9 cellular contexts compared by ENCODE assay signal in the genomic region with DNA sequence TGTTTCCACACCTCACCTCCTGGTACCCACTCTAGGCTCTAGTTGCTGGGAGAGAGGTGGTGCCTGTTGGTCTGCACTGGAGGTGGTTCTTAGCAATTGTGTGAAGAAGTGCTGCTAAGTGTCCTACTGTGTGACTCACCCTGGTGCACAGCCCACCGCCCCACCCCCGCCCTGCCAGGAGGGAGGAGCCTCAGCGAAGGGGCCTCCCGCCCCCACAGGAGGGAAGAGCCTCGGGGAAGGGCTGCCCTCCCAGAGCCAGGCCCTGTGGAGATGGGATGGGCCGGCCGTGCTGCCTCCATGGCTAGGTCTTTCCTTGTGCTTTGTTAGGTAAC.
DNase-seq lines count a peak whose midpoint lies in the region; ATAC-seq lines count a peak whose summit lies in the region.
"Had no signal": no experiment of that assay in that cellular context is flagged by ENCODE, and none has a peak within 500 bp of the region (broad histone marks: within the 10 kb centered on the region; RNA-seq: fewer than 3 reads in every experiment).

No MANE protein-coding gene starts in this region.

- peaks cover 52% of the 10 kb centered on the region for H3K4me1 Mint-ChIP-seq in activated CD4-positive, alpha-beta memory T cell treated with anti-CD3 and anti-CD28 coated beads for 36 hours (ENCODE audit: low read depth)

- H2AK5ac ChIP-seq in trophoblast cell (ENCODE audit: low read length), result no peak overlapping the region

- H3K4me1 ChIP-seq in trophoblast cell (ENCODE audit: control insufficient read depth in 1 of 2, insufficient read depth in 2 of 2, low read length in 2 of 2), result peaks cover 6 to 8% of the 10 kb centered on the region in 2 experiments

- no peak overlapping the region for H3K9ac ChIP-seq in trophoblast cell (ENCODE audit: low read length)

- H3K27me3 ChIP-seq in trophoblast cell (ENCODE audit: insufficient read depth, low read length), result no peaks in the 10 kb centered on the region

- peak overlapping the region; percentile 87 for H3K27ac Mint-ChIP-seq in activated CD4-positive, alpha-beta memory T cell treated with anti-CD3 and anti-CD28 coated beads for 36 hours

- H3K27me3 Mint-ChIP-seq in activated CD4-positive, alpha-beta memory T cell treated with anti-CD3 and anti-CD28 coated beads for 36 hours, result no peaks in the 10 kb centered on the region

- no peak overlapping the region for H3K4me2 ChIP-seq in trophoblast cell (ENCODE audit: low read length)

- no peak overlapping the region for H3K14ac ChIP-seq in trophoblast cell (ENCODE audit: low read length)

- DNase-seq in ELF-1 (ENCODE audit: low read depth, low spot score) (peak; percentile 91), epithelial cell of prostate (ENCODE audit: low read depth, low spot score) (no peak), trophoblast cell (peak in 1 of 2 donors; percentile 15), AG08396 (ENCODE audit: low spot score) (no peak), hippocampal formation (lab: John Stamatoyannopoulos, UW) (no peak)
- peak; percentile 61 for DNase-seq in activated CD4-positive, alpha-beta memory T cell treated with anti-CD3 and anti-CD28 coated beads for 36 hours

- no peak overlapping the region for H2AFZ ChIP-seq in trophoblast cell (ENCODE audit: insufficient read depth, low read length, poor library complexity)

- no peak overlapping the region for H2BK5ac ChIP-seq in trophoblast cell (ENCODE audit: low read depth, low read length, poor library complexity)

- peaks cover 64% of the 10 kb centered on the region for H3K36me3 Mint-ChIP-seq in activated CD4-positive, alpha-beta memory T cell treated with anti-CD3 and anti-CD28 coated beads for 36 hours

- H4K8ac ChIP-seq in trophoblast cell (ENCODE audit: low read depth, low read length), result no peak overlapping the region

- peaks cover 2% of the 10 kb centered on the region for H3K79me1 ChIP-seq in trophoblast cell (ENCODE audit: low read length)

- WGBS in trophoblast cell (ENCODE audit: extremely low coverage, insufficient coverage, insufficient read length), result no CpG with 5 or more reads among the region's 7 CpGs

- H3K9me3 Mint-ChIP-seq in activated CD4-positive, alpha-beta memory T cell treated with anti-CD3 and anti-CD28 coated beads for 36 hours, result peaks cover 22% of the 10 kb centered on the region

- intact Hi-C loops in activated CD4-positive, alpha-beta memory T cell treated with anti-CD3 and anti-CD28 coated beads for 36 hours (cut with micrococcal nuclease), result no loop called here

- no peak overlapping the region for H3K18ac ChIP-seq in trophoblast cell (ENCODE audit: low read length)

- H4K12ac ChIP-seq in trophoblast cell (ENCODE audit: low read depth, low read length), result no peak overlapping the region

- ATAC-seq in GM21786 (IDR thresholded peaks at IDR 0.05; ENCODE audit: unreplicated experiment), result no peak
- no peak for ATAC-seq in GM18498 (IDR thresholded peaks at IDR 0.05; ENCODE audit: unreplicated experiment)
- ATAC-seq: Panc1 had no signal

- H4K91ac ChIP-seq in trophoblast cell (ENCODE audit: low read depth, low read length), result no peak overlapping the region

- H3K23ac ChIP-seq in trophoblast cell (ENCODE audit: low read length), result no peak overlapping the region

- no peak overlapping the region for H2BK12ac ChIP-seq in trophoblast cell (ENCODE audit: low read length)

- peaks cover 7% of the 10 kb centered on the region for H3K9me3 ChIP-seq in trophoblast cell (ENCODE audit: insufficient read depth, low read depth, low read length)

- POLR2A ChIA-PET in activated CD4-positive, alpha-beta memory T cell treated with anti-CD3 and anti-CD28 coated beads for 36 hours (lab: Charles Lee), result no interaction called here

- H3K4ac ChIP-seq in trophoblast cell (ENCODE audit: low read depth, low read length), result peak overlapping the region; percentile 30

- CTCF ChIA-PET in activated CD4-positive, alpha-beta memory T cell treated with anti-CD3 and anti-CD28 coated beads for 36 hours (lab: Charles Lee), result no interaction called here

- H3K79me2 ChIP-seq in trophoblast cell (ENCODE audit: control insufficient read depth, insufficient read depth, low read length, poor library complexity), result peaks cover 4% of the 10 kb centered on the region

- H3K36me3 ChIP-seq in trophoblast cell (ENCODE audit: control insufficient read depth in 1 of 2, insufficient read depth in 2 of 2, low read length in 2 of 2), result peaks cover 30 to 39% of the 10 kb centered on the region in 2 experiments

- no peak overlapping the region for H2BK120ac ChIP-seq in trophoblast cell (ENCODE audit: insufficient read depth, low read length, poor library complexity)

- peak overlapping the region; percentile 41 for H3K27ac ChIP-seq in epithelial cell of prostate
- H3K27ac ChIP-seq in trophoblast cell (ENCODE audit: low read depth, low read length), result peak overlapping the region; percentile 31

- no peak overlapping the region for H3K4me3 ChIP-seq in trophoblast cell (ENCODE audit: low read depth, low read length)

- H3K4me3 Mint-ChIP-seq in activated CD4-positive, alpha-beta memory T cell treated with anti-CD3 and anti-CD28 coated beads for 36 hours, result peak overlapping the region; percentile 24

Comparison
In these comparisons a context has a peak if more than half of its experiments do, and no peak if none do; other contexts are left out.
1. DNase-seq: peak in ELF-1 (single experiment) and activated CD4-positive, alpha-beta memory T cell treated with anti-CD3 and anti-CD28 coated beads for 36 hours (single experiment); none in epithelial cell of prostate (single experiment), AG08396 (single experiment) and hippocampal formation (0 of 2).